ENCODE assay signal across 19 cellular contexts in genomic region chr12:112930350-112930749, GRCh38. TPM values are rescaled to one million over a fixed set of nuclear protein-coding genes. Genes with fewer than 3 reads are reported as not detected.
DNase-seq lines count a peak whose midpoint lies in the region; ATAC-seq and TF ChIP-seq lines count a peak whose summit lies in the region.
"Had no signal": no experiment of that assay in that cellular context is flagged by ENCODE, and none has a peak within 500 bp of the region (broad histone marks: within the 10 kb centered on the region; RNA-seq: fewer than 3 reads in every experiment).

No MANE protein-coding gene starts in this region.

- no peak overlapping the region for H3K4me3 Mint-ChIP-seq in osteocyte (ENCODE audit: unreplicated experiment)
- H3K4me3 Mint-ChIP-seq in stimulated activated memory B cell treated with anti-CD40 and anti-IgM and Interleukin-4, amounts not matched to agents 10 μg/mL and 1 μg/mL and 100 μg/mL, for 72 hours = no peak overlapping the region
- H3K4me3 Mint-ChIP-seq: CD4-positive, alpha-beta memory T cell had no signal

- in situ Hi-C loops in HAP-1 (cut with MboI; ENCODE audit: low sequenced_read_pairs) = no loop called here

- ATAC-seq in stimulated activated memory B cell treated with anti-CD40 and anti-IgM and Interleukin-4, amounts not matched to agents 10 μg/mL and 1 μg/mL and 100 μg/mL, for 72 hours = no peak
- no peak for ATAC-seq in HG02610 (IDR thresholded peaks at IDR 0.05; ENCODE audit: unreplicated experiment)
- ATAC-seq in GM21619 (IDR thresholded peaks at IDR 0.05; ENCODE audit: unreplicated experiment) = no peak
- ATAC-seq: HCT116 had no signal

- H3K27me3 Mint-ChIP-seq in osteocyte (ENCODE audit: unreplicated experiment) = no peaks in the 10 kb centered on the region
- H3K27me3 Mint-ChIP-seq in stimulated activated memory B cell treated with anti-CD40 and anti-IgM and Interleukin-4, amounts not matched to agents 10 μg/mL and 1 μg/mL and 100 μg/mL, for 72 hours = no peaks in the 10 kb centered on the region
- H3K27me3 Mint-ChIP-seq: CD4-positive, alpha-beta memory T cell had no signal

- H3K27me3 ChIP-seq in colonic mucosa (no peaks in the 10 kb centered on the region), HAP-1 (ENCODE audit: low read depth) (peaks cover 2% of the 10 kb centered on the region; the same call in 1 of the 2 replicates)

- H3K9ac ChIP-seq in colonic mucosa (ENCODE audit: low read depth in 2 of 2, low read length in 2 of 2) = no peak overlapping the region
- H3K9ac ChIP-seq: GM23248 had no signal

- no peak overlapping the region for H3K4me3 ChIP-seq in colonic mucosa
- H3K4me3 ChIP-seq in HAP-1 = no peak overlapping the region
- H3K4me3 ChIP-seq: GM23248 had no signal

- no peaks in the 10 kb centered on the region for H3K4me1 Mint-ChIP-seq in osteocyte (ENCODE audit: unreplicated experiment)
- H3K4me1 Mint-ChIP-seq in stimulated activated memory B cell treated with anti-CD40 and anti-IgM and Interleukin-4, amounts not matched to agents 10 μg/mL and 1 μg/mL and 100 μg/mL, for 72 hours = peaks cover 25% of the 10 kb centered on the region

- H3K36me3 ChIP-seq in colonic mucosa (no peaks in the 10 kb centered on the region), HAP-1 (replicated peaks) (no peaks in the 10 kb centered on the region)

- H3K9me3 Mint-ChIP-seq in osteocyte (ENCODE audit: unreplicated experiment) = peaks cover 5% of the 10 kb centered on the region
- H3K9me3 Mint-ChIP-seq in stimulated activated memory B cell treated with anti-CD40 and anti-IgM and Interleukin-4, amounts not matched to agents 10 μg/mL and 1 μg/mL and 100 μg/mL, for 72 hours = no peaks in the 10 kb centered on the region

- H3K36me3 Mint-ChIP-seq in osteocyte (ENCODE audit: unreplicated experiment) = no peaks in the 10 kb centered on the region
- peaks cover 7% of the 10 kb centered on the region for H3K36me3 Mint-ChIP-seq in stimulated activated memory B cell treated with anti-CD40 and anti-IgM and Interleukin-4, amounts not matched to agents 10 μg/mL and 1 μg/mL and 100 μg/mL, for 72 hours

- peak; percentile 11 for DNase-seq in colonic mucosa
- peak; percentile 63 for DNase-seq in osteocyte (ENCODE audit: extremely low spot score, unreplicated experiment)
- DNase-seq in HAP-1 (ENCODE audit: low spot score in 2 of 2) = no peak
- DNase-seq: C1 segment of cervical spinal cord; Calu3; CD4-positive, alpha-beta memory T cell; COR-L47; DMS53; DMS79 treated with DMSO at 0.1 percent for 48 hours; GF-D8; GM23248; H7 had no signal

- H3K9me3 ChIP-seq in colonic mucosa (no peaks in the 10 kb centered on the region), HAP-1 (0 out of 2 replicates have a peak, but pooled peaks cover 3% of the 10 kb centered on the region)

- TF ChIP-seq CTCF in colonic mucosa (IDR thresholded peaks at IDR 0.05) = no peak
- no peak for TF ChIP-seq CTCF in osteocyte (IDR thresholded peaks at IDR 0.05)

- intact Hi-C loops in colonic mucosa (cut with DNase I) = no loop called here

- H3K4me1 ChIP-seq in colonic mucosa = peaks cover 8% of the 10 kb centered on the region
- no peaks in the 10 kb centered on the region for H3K4me1 ChIP-seq in HAP-1

- H3K27ac ChIP-seq in colonic mucosa = no peak overlapping the region
- H3K27ac ChIP-seq: GM23248 had no signal

- no peak overlapping the region for H3K27ac Mint-ChIP-seq in osteocyte (ENCODE audit: unreplicated experiment)
- peak overlapping the region; percentile 40 for H3K27ac Mint-ChIP-seq in stimulated activated memory B cell treated with anti-CD40 and anti-IgM and Interleukin-4, amounts not matched to agents 10 μg/mL and 1 μg/mL and 100 μg/mL, for 72 hours

RNA-seq across cellular contexts. Expression of gene OAS3, which starts 7.9 kb away (rescaled TPM):
- total RNA-seq in colonic mucosa = 10 to 100 TPM; 15.2 to 39.1 TPM
- 0.13 TPM in 1 of 2 replicates, not detected in the other for total RNA-seq in osteocyte

RNA-seq across cellular contexts. Expression of gene OAS1, which starts 23.6 kb away (rescaled TPM):
- 100 to 1,000 TPM in 1 of 2 donors, 10 to 100 TPM in 1; 98.2 to 110 TPM for total RNA-seq in colonic mucosa
- 0.48 TPM in 1 of 2 replicates, not detected in the other for total RNA-seq in osteocyte
- total RNA-seq: G401, GM23248, H1 had no signal

RNA-seq across cellular contexts. Expression of gene OAS2, which starts 48.0 kb away (rescaled TPM):
- 1 to 10 TPM; 3.0 to 3.2 TPM for total RNA-seq in colonic mucosa
- not detected in 2 replicates for total RNA-seq in osteocyte
- total RNA-seq: A673, G401, H1, H7 had no signal

Comparison
In these comparisons a context has a peak if more than half of its experiments do, and no peak if none do; other contexts are left out.
1. DNase-seq: peak in colonic mucosa (single experiment) and osteocyte (single experiment); none in HAP-1 (0 of 2).
2. RNA of gene OAS3, which starts 7.9 kb away (total RNA-seq): 15.2 to 39.1 TPM in colonic mucosa; 0.13 TPM in osteocyte; every median in the first group is over 10 times any median in the second.
3. RNA of gene OAS1, which starts 23.6 kb away (total RNA-seq): 98.2 to 110 TPM in colonic mucosa; 0.48 TPM in osteocyte; every median in the first group is over 10 times any median in the second.